In the genomic region with DNA sequence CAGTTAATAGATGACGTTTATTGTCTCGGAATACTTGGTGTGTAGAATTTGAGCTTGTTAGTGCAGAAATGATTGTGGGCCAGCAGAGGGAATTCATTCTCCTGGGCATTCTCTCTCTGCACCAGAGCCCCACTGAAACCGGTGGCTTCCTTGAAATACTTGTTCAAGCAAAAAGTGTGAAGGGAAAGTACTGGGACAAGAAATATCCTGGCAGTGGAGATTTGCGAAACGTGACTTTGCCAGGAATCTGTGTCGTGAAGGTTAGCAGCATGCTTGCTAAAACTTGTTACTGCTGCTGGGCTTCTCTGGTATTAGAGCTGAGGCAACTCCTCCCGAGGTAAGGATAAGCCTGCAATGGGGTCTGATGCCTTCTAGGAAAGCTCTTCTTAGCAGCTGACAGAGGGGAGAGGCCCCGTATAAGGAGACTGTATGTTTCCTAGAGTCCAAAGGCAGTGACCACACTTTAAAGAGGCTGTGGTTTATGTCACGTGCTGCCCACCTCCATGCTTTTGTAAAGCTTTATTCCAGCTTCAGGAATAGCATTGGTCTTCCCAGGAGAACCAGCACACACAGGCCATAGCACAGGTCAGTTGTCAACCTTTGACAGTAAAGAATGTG, we compare ENCODE assay signal across 9 cellular contexts. TPM values are rescaled to one million over a fixed set of nuclear protein-coding genes. Genes with fewer than 3 reads are reported as not detected.
DNase-seq lines count a peak whose midpoint lies in the region; TF ChIP-seq lines count a peak whose summit lies in the region.
"Had no signal": no experiment of that assay in that cellular context is flagged by ENCODE, and none has a peak within 500 bp of the region (broad histone marks: within the 10 kb centered on the region; RNA-seq: fewer than 3 reads in every experiment).

No MANE protein-coding gene starts in this region.

- TF ChIP-seq CTCF in AG04449 (IDR thresholded peaks at IDR 0.05; ENCODE audit: insufficient read depth, low read length, missing control alignments): no peak

- no peaks in the 10 kb centered on the region for H3K27me3 ChIP-seq in mucosa of rectum (ENCODE audit: control insufficient read depth in 2 of 2, insufficient read depth in 2 of 2, low read length in 2 of 2)

- CTCF ChIA-PET in AG04449 (lab: Yijun Ruan, JAX): interaction anchor here (1.0 to 6.3 kb wide), 12 partner anchors 10 to 257 kb away, joined by 3 to 51 read pairs (median 3); no protein-coding TSS in a partner anchor

- peak overlapping the region; percentile 97 to 99 for H3K27ac ChIP-seq in mucosa of rectum (ENCODE audit: low read depth in 2 of 2, low read length in 2 of 2)

- no peaks in the 10 kb centered on the region for H3K9me3 ChIP-seq in mucosa of rectum (ENCODE audit: control insufficient read depth in 2 of 2, low read length in 2 of 2)

- no peak for DNase-seq in AG04449 (ENCODE audit: low read depth, low spot score)
- peak; percentile 30 for DNase-seq in HuH-7 (ENCODE audit: low spot score)
- peak; percentile 55 for DNase-seq in dermis blood vessel endothelial cell
- no peak for DNase-seq in AML-193 (lab: John Stamatoyannopoulos, UW)
- DNase-seq in NCI-H1092 treated with DMSO at 0.1 percent for 48 hours (lab: John Stamatoyannopoulos, UW): no peak
- DNase-seq in SHP77 treated with DMSO at 0.1 percent for 48 hours (lab: John Stamatoyannopoulos, UW): no peak
- DNase-seq in NCI-H1694 (lab: John Stamatoyannopoulos, UW): no peak
- DNase-seq: stimulated activated CD8-positive, alpha-beta memory T cell treated with anti-CD3 and anti-CD28 coated beads, Interleukin-4, amount 100 ng/mL, for 48 hours had no signal

- POLR2A ChIA-PET in AG04449 (lab: Yijun Ruan, JAX): interaction anchor here (1.4 kb wide), 1 partner anchor 11 kb away, joined by 5 read pairs; no protein-coding TSS in a partner anchor

- peaks cover 0 to 2% of the 10 kb centered on the region in 2 donors for H3K36me3 ChIP-seq in mucosa of rectum (ENCODE audit: control insufficient read depth in 2 of 2, insufficient read depth in 2 of 2, low read length in 2 of 2)

- peaks cover 46 to 59% of the 10 kb centered on the region in 2 donors for H3K4me1 ChIP-seq in mucosa of rectum (ENCODE audit: control insufficient read depth in 2 of 2, insufficient read depth in 2 of 2, low read length in 2 of 2)

- peak overlapping the region; percentile 87 to 94 for H3K9ac ChIP-seq in mucosa of rectum (ENCODE audit: low read depth in 1 of 2, low read length in 2 of 2)

- H3K4me3 ChIP-seq in AG04449 (ENCODE audit: low read depth, low read length) (peak overlapping the region; percentile 23; the same call in 1 of the 2 replicates), mucosa of rectum (ENCODE audit: low read length in 2 of 2) (peak overlapping the region; percentile 79)

RNA-seq across cellular contexts. Expression of gene ITGA6, which starts 2.1 kb away (rescaled TPM):
- total RNA-seq in dermis blood vessel endothelial cell: 338 and 347 TPM in 2 replicates

Comparison
In these comparisons a context has a peak if more than half of its experiments do, and no peak if none do; other contexts are left out.
1. DNase-seq: peak in HuH-7 (single experiment) and dermis blood vessel endothelial cell (single experiment); none in AG04449 (single experiment), AML-193 (0 of 2), NCI-H1092 treated with DMSO at 0.1 percent for 48 hours (single experiment), SHP77 treated with DMSO at 0.1 percent for 48 hours (single experiment) and NCI-H1694 (single experiment).